1 cellular context compared by ENCODE assay signal in genomic region chr20:64080013-64080812, GRCh38.
TF ChIP-seq lines count a peak whose summit lies in the region.

TSS of gene OPRL1 (plus strand) at chr20:64080082. CDS start at chr20:64092721, 12,639 bp downstream.

TF ChIP-seq in HepG2, 621 proteins besides CTCF, POLR2A, EP300 and RAD21 (continued from another document and continues in another):
- TF ChIP-seq ELF1 (CRISPR knock-in tag; IDR thresholded peaks at IDR 0.05), result no peak
- no peak for TF ChIP-seq SUZ12 (IDR thresholded peaks at IDR 0.05; ENCODE audit: low read depth, low read length)
- no peak for TF ChIP-seq ZNF629 (CRISPR knock-in tag; conservative IDR thresholded peaks at IDR 0.05)
- TF ChIP-seq ZNF598 (CRISPR knock-in tag; IDR thresholded peaks at IDR 0.05; ENCODE audit: borderline replicate concordance), result peak; percentile 95; the same call in 1 of the 2 replicates
- TF ChIP-seq JARID2 (CRISPR knock-in tag; IDR thresholded peaks at IDR 0.05; ENCODE audit: insufficient replicate concordance), result no peak
- TF ChIP-seq CSRNP2 (CRISPR knock-in tag; conservative IDR thresholded peaks at IDR 0.05; ENCODE audit: low read depth), result no peak
- TF ChIP-seq FOXO4 (CRISPR knock-in tag; conservative IDR thresholded peaks at IDR 0.05), result no peak
- no peak for TF ChIP-seq KLF9 (CRISPR knock-in tag; IDR thresholded peaks at IDR 0.05; ENCODE audit: low read depth)
- no peak for TF ChIP-seq ZNF800 (CRISPR knock-in tag; IDR thresholded peaks at IDR 0.05)
- TF ChIP-seq HIVEP1 (CRISPR knock-in tag; IDR thresholded peaks at IDR 0.05), result peak; percentile 84
- no peak for TF ChIP-seq ZFP82 (CRISPR knock-in tag; IDR thresholded peaks at IDR 0.05; ENCODE audit: borderline replicate concordance)
- TF ChIP-seq THAP11 (CRISPR knock-in tag; IDR thresholded peaks at IDR 0.05), result 0 out of 2 replicates have a peak, but pooled peaks have one; percentile 2
- peak; percentile 25 for TF ChIP-seq SALL1 (CRISPR knock-in tag; IDR thresholded peaks at IDR 0.05)
- 0 out of 2 replicates have a peak, but pooled peaks have one; percentile 57 for TF ChIP-seq TRIM24 (CRISPR knock-in tag; IDR thresholded peaks at IDR 0.05)
- TF ChIP-seq POLR2AphosphoS2 (IDR thresholded peaks at IDR 0.05; ENCODE audit: low read depth, low read length), result no peak
- no peak for TF ChIP-seq ZFP41 (CRISPR knock-in tag; IDR thresholded peaks at IDR 0.05; ENCODE audit: borderline replicate concordance)
- TF ChIP-seq POLR2AphosphoS5 (IDR thresholded peaks at IDR 0.05; ENCODE audit: low read depth, low read length), result no peak
- TF ChIP-seq XBP1 (CRISPR knock-in tag; IDR thresholded peaks at IDR 0.05), result no peak
- TF ChIP-seq HOXD1 (CRISPR knock-in tag; IDR thresholded peaks at IDR 0.05), result no peak
- 0 out of 2 replicates have a peak, but pooled peaks have one; percentile 23 for TF ChIP-seq RNF2 (conservative IDR thresholded peaks at IDR 0.05; ENCODE audit: low read depth)
- no peak for TF ChIP-seq SMAD1 (CRISPR knock-in tag; IDR thresholded peaks at IDR 0.05; ENCODE audit: borderline replicate concordance, low read depth)
- no peak for TF ChIP-seq TIGD3 (CRISPR knock-in tag; IDR thresholded peaks at IDR 0.05; ENCODE audit: borderline replicate concordance)
- TF ChIP-seq GATA4 (IDR thresholded peaks at IDR 0.05; ENCODE audit: borderline replicate concordance, low read depth), result no peak
- no peak for TF ChIP-seq ESRRA (CRISPR knock-in tag; IDR thresholded peaks at IDR 0.05; ENCODE audit: low read depth)
- no peak for TF ChIP-seq ZFP90 (CRISPR knock-in tag; IDR thresholded peaks at IDR 0.05; ENCODE audit: borderline replicate concordance)
- TF ChIP-seq BATF2 (CRISPR knock-in tag; IDR thresholded peaks at IDR 0.05), result no peak
- TF ChIP-seq ZNF615 (CRISPR knock-in tag; IDR thresholded peaks at IDR 0.05; ENCODE audit: borderline replicate concordance), result no peak
- TF ChIP-seq REPIN1 (CRISPR knock-in tag; IDR thresholded peaks at IDR 0.05; ENCODE audit: borderline replicate concordance, low read depth), result no peak
- TF ChIP-seq HDAC1 (CRISPR knock-in tag; IDR thresholded peaks at IDR 0.05), result peak; percentile 43; the same call in 1 of the 2 replicates
- TF ChIP-seq IRF1 (CRISPR knock-in tag; IDR thresholded peaks at IDR 0.05; ENCODE audit: low read depth), result no peak
- no peak for TF ChIP-seq KLF6 (CRISPR knock-in tag; IDR thresholded peaks at IDR 0.05)
- TF ChIP-seq ATRX (CRISPR knock-in tag; IDR thresholded peaks at IDR 0.05; ENCODE audit: borderline replicate concordance), result no peak
- no peak for TF ChIP-seq TEAD2 (CRISPR knock-in tag; IDR thresholded peaks at IDR 0.05)
- TF ChIP-seq ZNF749 (CRISPR knock-in tag; IDR thresholded peaks at IDR 0.05; ENCODE audit: borderline replicate concordance), result no peak
- TF ChIP-seq ZNF282 (IDR thresholded peaks at IDR 0.05; ENCODE audit: partially characterized antibody), result no peak
- TF ChIP-seq ZBTB37 (CRISPR knock-in tag; IDR thresholded peaks at IDR 0.05), result no peak
- no peak for TF ChIP-seq RFXANK (CRISPR knock-in tag; IDR thresholded peaks at IDR 0.05)
- no peak for TF ChIP-seq ZNF7 (CRISPR knock-in tag; IDR thresholded peaks at IDR 0.05)
- TF ChIP-seq ZNF556 (CRISPR knock-in tag; IDR thresholded peaks at IDR 0.05; ENCODE audit: borderline replicate concordance), result no peak
- TF ChIP-seq KAT7 (CRISPR knock-in tag; IDR thresholded peaks at IDR 0.05; ENCODE audit: borderline replicate concordance), result no peak
- TF ChIP-seq NR2C2 (CRISPR knock-in tag; IDR thresholded peaks at IDR 0.05; ENCODE audit: borderline replicate concordance), result no peak
- TF ChIP-seq CEBPZ (IDR thresholded peaks at IDR 0.05; ENCODE audit: low read length), result no peak
- no peak for TF ChIP-seq RBAK (CRISPR knock-in tag; IDR thresholded peaks at IDR 0.05)
- TF ChIP-seq ZNF639 (CRISPR knock-in tag; conservative IDR thresholded peaks at IDR 0.05), result no peak
- TF ChIP-seq ZNF510 (CRISPR knock-in tag; IDR thresholded peaks at IDR 0.05; ENCODE audit: low read depth), result no peak
- no peak for TF ChIP-seq ZNF383 (CRISPR knock-in tag; IDR thresholded peaks at IDR 0.05; ENCODE audit: borderline replicate concordance)
- TF ChIP-seq SMC3 (IDR thresholded peaks at IDR 0.05; ENCODE audit: low read length), result no peak
- 0 out of 2 replicates have a peak, but pooled peaks have one; percentile 14 for TF ChIP-seq NFYB (CRISPR knock-in tag; IDR thresholded peaks at IDR 0.05)
- TF ChIP-seq NFATC3 (CRISPR knock-in tag; IDR thresholded peaks at IDR 0.05), result peak; percentile 75; the same call in 1 of the 2 replicates
- no peak for TF ChIP-seq ZBTB7A (CRISPR knock-in tag; IDR thresholded peaks at IDR 0.05)
- peak; percentile 66; the same call in 1 of the 2 replicates for TF ChIP-seq TOPORS (CRISPR knock-in tag; IDR thresholded peaks at IDR 0.05)
- no peak for TF ChIP-seq ZNF3 (CRISPR knock-in tag; IDR thresholded peaks at IDR 0.05)
- TF ChIP-seq NONO (IDR thresholded peaks at IDR 0.05), result no peak
- TF ChIP-seq NONO (CRISPR knock-in tag; conservative IDR thresholded peaks at IDR 0.05), result no peak; the same call in 1 of the 2 replicates
- TF ChIP-seq IKZF5 (CRISPR knock-in tag; IDR thresholded peaks at IDR 0.05), result no peak
- peak; percentile 24 for TF ChIP-seq TEAD3 (CRISPR knock-in tag; optimal IDR thresholded peaks at IDR 0.05; ENCODE audit: borderline replicate concordance)
- TF ChIP-seq KDM2A (CRISPR knock-in tag; IDR thresholded peaks at IDR 0.05; ENCODE audit: borderline replicate concordance, low read depth), result no peak; the same call in none of the 2 replicates
- TF ChIP-seq ERF (CRISPR knock-in tag; IDR thresholded peaks at IDR 0.05), result no peak
- TF ChIP-seq TCF12 (IDR thresholded peaks at IDR 0.05), result no peak
- TF ChIP-seq TCF12 (CRISPR knock-in tag; IDR thresholded peaks at IDR 0.05), result no peak
- TF ChIP-seq NR2F2 (IDR thresholded peaks at IDR 0.05; ENCODE audit: borderline replicate concordance, low read depth), result no peak; the same call in 1 of the 2 replicates
- no peak for TF ChIP-seq PPARG (CRISPR knock-in tag; conservative IDR thresholded peaks at IDR 0.05)
